In the genomic region with DNA sequence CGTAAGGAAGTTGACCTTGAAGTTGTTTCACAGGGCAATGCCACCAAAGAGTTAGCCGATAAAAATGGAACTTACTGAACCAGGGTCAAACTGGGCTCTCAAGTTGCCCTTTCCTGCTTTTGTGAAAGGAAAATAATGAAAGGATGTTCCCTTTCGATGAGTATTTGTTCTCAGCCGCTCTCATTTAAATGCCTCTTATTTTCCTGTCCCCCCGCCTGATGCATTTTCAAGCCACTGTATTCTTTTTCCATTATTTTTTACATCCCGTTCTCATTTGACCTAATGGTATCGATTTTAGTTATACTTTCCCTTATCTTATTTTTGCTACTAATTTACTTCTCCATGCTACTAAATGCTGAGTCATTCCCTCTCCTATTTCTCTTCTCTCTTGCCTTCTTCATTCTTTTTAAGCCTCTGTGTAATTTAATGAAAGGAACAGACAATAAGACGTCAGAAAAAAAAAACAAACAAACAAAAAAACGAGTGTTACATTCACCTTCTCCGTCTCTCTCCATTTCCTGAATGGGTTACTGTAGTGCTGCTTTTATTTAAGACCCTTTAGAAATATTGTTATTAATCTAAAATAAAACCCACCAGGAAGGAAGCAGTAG, we compare ENCODE assay signal across 8 cellular contexts. TPM values are rescaled to one million over a fixed set of nuclear protein-coding genes. Genes with fewer than 3 reads are reported as not detected.
A peak's percentile ranks its signal among the peaks of the same experiment; 100 is the strongest.
DNase-seq lines count a peak whose midpoint lies in the region; ATAC-seq and TF ChIP-seq lines count a peak whose summit lies in the region.

No MANE protein-coding gene starts in this region.

- intact Hi-C loops in HCT116 (cut with micrococcal nuclease) = loop anchor here (1.0 to 5.0 kb wide), 3 partner anchors 61 to 376 kb away; a partner anchor contains a TSS

- ATAC-seq in HCT116 = no peak
- ATAC-seq in foreskin keratinocyte = no peak
- ATAC-seq in HG03469 (IDR thresholded peaks at IDR 0.05; ENCODE audit: unreplicated experiment) = no peak

- BruUV-seq in HCT116 (replicated peaks; lab: Mats Ljungman, UMichigan) = TSS peak; percentile 96

- no peak for TF ChIP-seq POLR2A in HCT116 (IDR thresholded peaks at IDR 0.05; ENCODE audit: borderline replicate concordance, extremely low read depth, insufficient read depth, insufficient read length)

- H2AFZ ChIP-seq in HCT116 (ENCODE audit: low read depth, low read length, poor library complexity, severe bottlenecking) = peak overlapping the region; percentile 92

- DNase-seq in AG10803 (ENCODE audit: low read depth) (peak; percentile 27), HCT116 (ENCODE audit: low read depth, low spot score) (no peak), foreskin keratinocyte (peak; percentile 10 to 29), retinal pigment epithelial cell (ENCODE audit: low read depth) (no peak), inferior parietal cortex (ENCODE audit: extremely low spot score) (no peak), NK-92 (lab: John Stamatoyannopoulos, UW; ENCODE audit: unreplicated experiment) (no peak)

- peaks cover 43% of the 10 kb centered on the region for H3K79me2 ChIP-seq in HCT116 (ENCODE audit: insufficient read depth, low read length)

- H3K4me1 ChIP-seq in HCT116 (ENCODE audit: control insufficient read depth in 1 of 2, insufficient read depth in 2 of 2, low read length in 2 of 2) (peaks cover 6 to 22% of the 10 kb centered on the region in 2 experiments), foreskin keratinocyte (peaks cover 12% of the 10 kb centered on the region)

- H3K4me3 ChIP-seq in AG10803 (ENCODE audit: low read length) (peak overlapping the region; percentile 93), HCT116 (replicated peaks in 1 of 2; ENCODE audit: low read depth in 1 of 2, low read length in 2 of 2) (peak overlapping the region; percentile 84 to 91), retinal pigment epithelial cell (ENCODE audit: low read length) (peak overlapping the region; percentile 82)

- TF ChIP-seq CTCF in AG10803 (conservative IDR thresholded peaks at IDR 0.05; ENCODE audit: low read length) (no peak), HCT116 (IDR thresholded peaks at IDR 0.05 in 2 of 3, conservative IDR thresholded peaks at IDR 0.05 in 1 of 3; ENCODE audit: borderline replicate concordance in 1 of 3, insufficient read depth in 1 of 3, low read depth in 2 of 3, low read length in 2 of 3) (no peak), VCaP (conservative IDR thresholded peaks at IDR 0.05) (no peak), foreskin keratinocyte (conservative IDR thresholded peaks at IDR 0.05) (no peak), retinal pigment epithelial cell (conservative IDR thresholded peaks at IDR 0.05; ENCODE audit: low read depth, low read length) (no peak)

- POLR2A ChIA-PET in HCT116 (lab: Charles Lee) = no interaction called here

- no peaks in the 10 kb centered on the region for H3K9me3 ChIP-seq in HCT116 (ENCODE audit: control insufficient read depth in 1 of 2, insufficient read depth in 1 of 2, low read depth in 1 of 2, low read length in 2 of 2)

- no peak for TF ChIP-seq RAD21 in HCT116 (IDR thresholded peaks at IDR 0.05; ENCODE audit: low read depth)

- peaks cover 10 to 13% of the 10 kb centered on the region in 2 experiments for H3K36me3 ChIP-seq in HCT116 (ENCODE audit: control insufficient read depth in 1 of 2, insufficient read depth in 2 of 2, low read length in 2 of 2)

- peak overlapping the region; percentile 94 for H3K4me2 ChIP-seq in HCT116 (ENCODE audit: low read length)

- H3K9me2 ChIP-seq in HCT116 (ENCODE audit: insufficient read depth) = no peaks in the 10 kb centered on the region

- H3K27ac ChIP-seq in HCT116 (ENCODE audit: low read depth, low read length) (peak overlapping the region; percentile 45), VCaP (peak overlapping the region; percentile 83), foreskin keratinocyte (peak overlapping the region; percentile 70)

- peaks cover 15% of the 10 kb centered on the region; the same call in 1 of the 2 replicates for H4K20me1 ChIP-seq in HCT116 (ENCODE audit: insufficient read depth)

- RAD21 ChIA-PET in HCT116 (lab: Charles Lee; ENCODE audit: low non-redundant PET in 1 of 2, low total read pairs in 2 of 2, uncharacterized antibody in 2 of 2, unreplicated experiment in 2 of 2) = interaction anchor here (0.5 to 2.0 kb wide), 2 partner anchors 161 kb away, joined by 3 to 7 read pairs; no protein-coding TSS in a partner anchor

- CTCF ChIA-PET in HCT116 (lab: Charles Lee) = interaction anchor here (0.6 to 3.1 kb wide), 15 partner anchors 9 to 271 kb away, joined by 3 to 85 read pairs (median 4); no protein-coding TSS in a partner anchor

- peak overlapping the region; percentile 89 for H3K9ac ChIP-seq in HCT116 (ENCODE audit: low read length)

- H3K27me3 ChIP-seq in HCT116 (ENCODE audit: insufficient read depth, low read length) (no peaks in the 10 kb centered on the region), foreskin keratinocyte (peaks cover 8% of the 10 kb centered on the region)

TF ChIP-seq in HCT116, 20 proteins besides CTCF, POLR2A, EP300 and RAD21:
- TF ChIP-seq TCF7L2 (IDR thresholded peaks at IDR 0.05; ENCODE audit: borderline replicate concordance, extremely low read depth, insufficient read depth, insufficient read length) (no peak), SIN3A (IDR thresholded peaks at IDR 0.05; ENCODE audit: low read depth) (no peak)

RNA-seq across cellular contexts. Expression of a gene that starts 0.7 kb away (rescaled TPM):
- total RNA-seq in HCT116 (2021; ENCODE audit: unreplicated experiment) (62.4 TPM), foreskin keratinocyte (41.2 and 42.6 TPM in 2 replicates)
- 15.8 TPM in 2 replicates for polyA plus RNA-seq in HCT116 (2012)
- 61.9 and 73.8 TPM in 2 replicates for polyA plus RNA-seq in foreskin keratinocyte

RNA-seq across cellular contexts. Expression of a gene that starts 26.2 kb away (rescaled TPM):
- 0.81 TPM for total RNA-seq in HCT116 (2021; ENCODE audit: unreplicated experiment)
- polyA plus RNA-seq in HCT116 (2012) = 0.57 and 1.1 TPM in 2 replicates
- total RNA-seq in foreskin keratinocyte = 0.04 TPM in 1 of 2 replicates, not detected in the other
- 0.01 TPM in 1 of 2 replicates, not detected in the other for polyA plus RNA-seq in foreskin keratinocyte

Comparison
In these comparisons a context has a peak if more than half of its experiments do, and no peak if none do; other contexts are left out.
1. DNase-seq: peak in AG10803 (single experiment) and foreskin keratinocyte (2 of 2); none in HCT116 (single experiment), retinal pigment epithelial cell (single experiment), inferior parietal cortex (single experiment) and NK-92 (single experiment).
2. Peak in every context shown above with its lines, with median percentiles within 50 percentile points of each other: H3K4me3 ChIP-seq and H3K27ac ChIP-seq.